ENCODE assay signal across 1 cellular context in genomic region chr14:21245813-21246212, GRCh38.
A peak's percentile ranks its signal among the peaks of the same experiment; 100 is the strongest.
TF ChIP-seq lines count a peak whose summit lies in the region.

No MANE protein-coding gene starts in this region.

TF ChIP-seq in GM23338, 12 proteins besides CTCF, POLR2A, EP300 and RAD21:
- no peak for TF ChIP-seq REST (IDR thresholded peaks at IDR 0.05; ENCODE audit: unreplicated experiment)
- peak; percentile 25; the same call in 1 of the 2 replicates for TF ChIP-seq POLR2AphosphoS5 (IDR thresholded peaks at IDR 0.05; ENCODE audit: low read depth)
- no peak for TF ChIP-seq NANOG (IDR thresholded peaks at IDR 0.05; ENCODE audit: borderline replicate concordance)
- no peak for TF ChIP-seq EZH2phosphoT487 (IDR thresholded peaks at IDR 0.05; ENCODE audit: unreplicated experiment)
- no peak for TF ChIP-seq ZNF331 (CRISPR knock-in tag; IDR thresholded peaks at IDR 0.05; ENCODE audit: low read depth)
- no peak for TF ChIP-seq ETS1 (IDR thresholded peaks at IDR 0.05)
- no peak for TF ChIP-seq STAT1 (IDR thresholded peaks at IDR 0.05; ENCODE audit: unreplicated experiment)
TF ChIP-seq in GM23338: peak in this region for 1.
